Comparison of ENCODE assay signal across 18 cellular contexts in the genomic region with DNA sequence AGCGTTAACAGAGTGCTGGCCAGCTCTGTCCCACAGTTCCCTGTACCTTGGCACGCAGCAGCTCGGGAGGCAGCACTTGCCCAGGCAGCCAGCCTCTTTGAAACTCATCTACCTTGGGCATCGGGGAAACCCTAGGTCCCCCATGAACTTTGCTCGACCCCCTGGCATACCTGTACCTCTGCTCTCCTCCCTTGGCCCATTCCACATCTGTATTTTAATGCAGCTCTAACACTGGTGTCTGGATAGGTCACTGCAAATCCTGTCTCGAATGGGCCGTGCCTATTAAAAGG.
"Had no signal": no experiment of that assay in that cellular context is flagged by ENCODE, and none has a peak within 500 bp of the region (broad histone marks: within the 10 kb centered on the region; RNA-seq: fewer than 3 reads in every experiment).

No MANE protein-coding gene starts in this region.

- H3K27me3 Mint-ChIP-seq: effector memory CD8-positive, alpha-beta T cell; memory B cell; natural killer cell treated with Interleukin-12 subunit alpha and Interleukin-12 subunit beta and Interleukin-15 and Interleukin-18, amount 100 ng/mL, for 72 hours; stimulated activated memory B cell treated with anti-CD40 and anti-IgM and Interleukin-4, amounts not matched to agents 10 μg/mL and 1 μg/mL and 100 μg/mL, for 72 hours; stimulated activated naive CD8-positive, alpha-beta T cell treated with anti-CD3 and anti-CD28 coated beads, Interleukin-15, Interleukin-2, amounts not matched to agents 100 ng/mL and 50 ng/mL, for 24 hours had no signal

- H3K4me3 Mint-ChIP-seq: effector memory CD8-positive, alpha-beta T cell; memory B cell; natural killer cell treated with Interleukin-12 subunit alpha and Interleukin-12 subunit beta and Interleukin-15 and Interleukin-18, amount 100 ng/mL, for 72 hours; neural crest cell; stimulated activated naive CD8-positive, alpha-beta T cell treated with anti-CD3 and anti-CD28 coated beads, Interleukin-15, Interleukin-2, amounts not matched to agents 100 ng/mL and 50 ng/mL, for 24 hours had no signal

- H3K36me3 Mint-ChIP-seq: natural killer cell treated with Interleukin-12 subunit alpha and Interleukin-12 subunit beta and Interleukin-15 and Interleukin-18, amount 100 ng/mL, for 72 hours had no signal

- DNase-seq: dermis blood vessel endothelial cell; effector memory CD8-positive, alpha-beta T cell; lower lobe of right lung; stimulated activated CD4-positive, alpha-beta T cell treated with anti-CD3 and anti-CD28 coated beads, Interleukin-4, amount 100 ng/mL, for 4 hours had no signal

- ATAC-seq: effector memory CD8-positive, alpha-beta T cell; left ventricle myocardium superior; lower lobe of right lung; sciatic nerve; stimulated activated memory B cell treated with anti-CD40 and anti-IgM and Interleukin-4, amounts not matched to agents 10 μg/mL and 1 μg/mL and 100 μg/mL, for 72 hours had no signal

- H3K4me1 ChIP-seq: prostate gland, right atrium auricular region, tibial nerve, vagina had no signal

- H3K36me3 ChIP-seq: right atrium auricular region, thoracic aorta, vagina had no signal

- H3K27ac Mint-ChIP-seq: effector memory CD8-positive, alpha-beta T cell; memory B cell; natural killer cell treated with Interleukin-12 subunit alpha and Interleukin-12 subunit beta and Interleukin-15 and Interleukin-18, amount 100 ng/mL, for 72 hours; stimulated activated memory B cell treated with anti-CD40 and anti-IgM and Interleukin-4, amounts not matched to agents 10 μg/mL and 1 μg/mL and 100 μg/mL, for 72 hours; stimulated activated naive CD8-positive, alpha-beta T cell treated with anti-CD3 and anti-CD28 coated beads, Interleukin-15, Interleukin-2, amounts not matched to agents 100 ng/mL and 50 ng/mL, for 24 hours had no signal

- H3K27ac ChIP-seq: coronary artery, lower lobe of right lung, prostate gland, right atrium auricular region, thoracic aorta, tibial nerve, vagina had no signal

- H3K27me3 ChIP-seq: right atrium auricular region, tibial nerve, vagina had no signal

- H3K4me3 ChIP-seq: coronary artery, lower lobe of right lung, prostate gland, right atrium auricular region, smooth muscle cell, thoracic aorta, tibial nerve, vagina had no signal

- H3K9me3 Mint-ChIP-seq: effector memory CD8-positive, alpha-beta T cell; memory B cell; natural killer cell treated with Interleukin-12 subunit alpha and Interleukin-12 subunit beta and Interleukin-15 and Interleukin-18, amount 100 ng/mL, for 72 hours; neural crest cell; stimulated activated memory B cell treated with anti-CD40 and anti-IgM and Interleukin-4, amounts not matched to agents 10 μg/mL and 1 μg/mL and 100 μg/mL, for 72 hours; stimulated activated naive CD8-positive, alpha-beta T cell treated with anti-CD3 and anti-CD28 coated beads, Interleukin-15, Interleukin-2, amounts not matched to agents 100 ng/mL and 50 ng/mL, for 24 hours had no signal

- H3K9me3 ChIP-seq: lower lobe of right lung, prostate gland, right atrium auricular region, thoracic aorta, tibial nerve, vagina had no signal
